In the genomic region with DNA sequence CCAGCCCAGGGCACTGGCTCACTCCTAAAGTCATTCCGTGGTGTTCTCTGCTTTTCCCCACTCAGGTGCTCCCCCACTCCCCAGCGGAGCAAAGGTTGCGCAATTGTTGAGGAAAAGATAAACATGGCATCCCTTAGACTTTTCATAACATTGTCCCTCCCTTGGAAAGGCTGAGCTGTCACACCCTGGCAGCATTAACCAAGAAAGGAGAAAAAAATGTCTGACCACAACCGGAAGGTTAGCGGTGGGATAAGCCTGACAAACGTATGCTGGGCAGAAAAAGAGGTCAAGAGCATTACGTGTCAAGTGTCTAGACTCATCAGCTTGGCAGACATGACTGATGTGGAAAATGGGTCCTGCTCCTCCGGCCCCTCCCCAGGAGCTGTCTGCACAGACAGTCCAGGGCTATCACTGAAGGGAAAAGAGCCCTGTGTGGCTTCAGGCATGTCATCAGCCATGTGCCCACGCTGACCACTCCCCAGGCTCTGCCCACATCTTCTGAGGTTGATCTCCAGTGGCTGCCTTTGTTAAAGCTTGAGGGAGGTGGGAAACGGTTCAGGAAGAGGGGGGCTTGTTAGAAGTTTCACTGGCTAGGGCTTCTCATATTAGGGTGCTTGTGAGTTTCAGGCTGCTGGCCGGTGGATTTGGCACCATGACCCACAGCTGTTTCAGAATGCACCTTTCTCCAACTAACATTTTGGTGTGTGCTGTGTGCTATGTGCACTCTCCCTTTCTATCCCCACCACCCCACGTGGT, we compare ENCODE assay signal across 11 cellular contexts. TPM values are rescaled to one million over a fixed set of nuclear protein-coding genes. Genes with fewer than 3 reads are reported as not detected.
DNase-seq lines count a peak whose midpoint lies in the region; ATAC-seq and TF ChIP-seq lines count a peak whose summit lies in the region.
"Had no signal": no experiment of that assay in that cellular context is flagged by ENCODE, and none has a peak within 500 bp of the region (broad histone marks: within the 10 kb centered on the region; RNA-seq: fewer than 3 reads in every experiment).

No MANE protein-coding gene starts in this region.

- no peak overlapping the region for H3K27ac Mint-ChIP-seq in activated T-cell treated with anti-CD3 and anti-CD28 coated beads, Interleukin-2, amount 50 U/mL, for 72 hours
- H3K27ac Mint-ChIP-seq in activated T-helper 17 cell treated with anti-CD3 and anti-CD28 coated beads, Interleukin-2, amount 50 U/mL, for 72 hours, result no peak overlapping the region
- H3K27ac Mint-ChIP-seq in WTC11, result no peak overlapping the region
- H3K27ac Mint-ChIP-seq: T-helper 1 cell treated with Interleukin-12 subunit alpha and Interleukin-12 subunit beta and Interleukin-4 antibody, amounts not matched to agents 30 μg/mL and 1 μg/mL, for 36 hours had no signal

- peak in 1 of 2 donors; percentile 12 for DNase-seq in activated T-cell treated with anti-CD3 and anti-CD28 coated beads, Interleukin-2, amount 50 U/mL, for 72 hours
- DNase-seq in activated T-cell treated with anti-CD3 and anti-CD28 coated beads for 4 hours (no peak), iris pigment epithelial cell (ENCODE audit: low read depth) (peak; percentile 80), stromal cell of bone marrow (ENCODE audit: low read depth) (peak; percentile 88), WTC11 (ENCODE audit: low spot score) (no peak), NCI-H510A (lab: John Stamatoyannopoulos, UW) (no peak)
- no peak for DNase-seq in stimulated activated CD4-positive, alpha-beta T cell treated with anti-CD3 and anti-CD28 coated beads, Interleukin-15, amount 100 ng/mL, for 24 hours
- DNase-seq: NCI-H446 had no signal

- CTCF ChIA-PET in WTC11 (lab: Charles Lee), result interaction anchor here (1.2 to 1.9 kb wide), 2 partner anchors 21 to 134 kb away, joined by 5 read pairs; no protein-coding TSS in a partner anchor

- POLR2A ChIA-PET in WTC11 (lab: Charles Lee), result no interaction called here

- TF ChIP-seq CTCF in WTC11 (IDR thresholded peaks at IDR 0.05), result no peak

- peaks cover 4 to 7% of the 10 kb centered on the region in 2 donors for H3K9me3 Mint-ChIP-seq in activated T-cell treated with anti-CD3 and anti-CD28 coated beads, Interleukin-2, amount 50 U/mL, for 72 hours
- H3K9me3 Mint-ChIP-seq in activated T-helper 17 cell treated with anti-CD3 and anti-CD28 coated beads, Interleukin-2, amount 50 U/mL, for 72 hours, result no peaks in the 10 kb centered on the region
- H3K9me3 Mint-ChIP-seq in WTC11, result peaks cover 14% of the 10 kb centered on the region

- H3K4me1 Mint-ChIP-seq in activated T-cell treated with anti-CD3 and anti-CD28 coated beads, Interleukin-2, amount 50 U/mL, for 72 hours (ENCODE audit: low read depth), result no peaks in the 10 kb centered on the region
- no peaks in the 10 kb centered on the region for H3K4me1 Mint-ChIP-seq in activated T-helper 17 cell treated with anti-CD3 and anti-CD28 coated beads, Interleukin-2, amount 50 U/mL, for 72 hours
- H3K4me1 Mint-ChIP-seq in WTC11, result peaks cover 14% of the 10 kb centered on the region

- H3K36me3 Mint-ChIP-seq in activated T-cell treated with anti-CD3 and anti-CD28 coated beads, Interleukin-2, amount 50 U/mL, for 72 hours (ENCODE audit: insufficient read depth in 2 of 2), result no peaks in the 10 kb centered on the region
- H3K36me3 Mint-ChIP-seq in activated T-helper 17 cell treated with anti-CD3 and anti-CD28 coated beads, Interleukin-2, amount 50 U/mL, for 72 hours (ENCODE audit: low read depth), result no peaks in the 10 kb centered on the region
- H3K36me3 Mint-ChIP-seq in WTC11, result peaks cover 6% of the 10 kb centered on the region; the same call in 1 of the 2 replicates

- peak; percentile 26 to 64 for ATAC-seq in activated T-cell treated with anti-CD3 and anti-CD28 coated beads, Interleukin-2, amount 50 U/mL, for 72 hours (replicated peaks in 1 of 2)
- ATAC-seq in activated T-helper 17 cell treated with anti-CD3 and anti-CD28 coated beads, Interleukin-2, amount 50 U/mL, for 72 hours (replicated peaks), result peak; percentile 71
- ATAC-seq in WTC11, result no peak

- peaks cover 7% of the 10 kb centered on the region for H3K27me3 Mint-ChIP-seq in activated T-cell treated with anti-CD3 and anti-CD28 coated beads, Interleukin-2, amount 50 U/mL, for 72 hours (ENCODE audit: low read depth)
- H3K27me3 Mint-ChIP-seq in activated T-helper 17 cell treated with anti-CD3 and anti-CD28 coated beads, Interleukin-2, amount 50 U/mL, for 72 hours, result peaks cover 4% of the 10 kb centered on the region
- H3K27me3 Mint-ChIP-seq in WTC11 (ENCODE audit: low read depth), result no peaks in the 10 kb centered on the region

- no peak overlapping the region for H3K4me3 Mint-ChIP-seq in activated T-cell treated with anti-CD3 and anti-CD28 coated beads, Interleukin-2, amount 50 U/mL, for 72 hours
- H3K4me3 Mint-ChIP-seq in activated T-helper 17 cell treated with anti-CD3 and anti-CD28 coated beads, Interleukin-2, amount 50 U/mL, for 72 hours, result no peak overlapping the region
- H3K4me3 Mint-ChIP-seq in WTC11, result no peak overlapping the region
- H3K4me3 Mint-ChIP-seq: T-helper 1 cell treated with Interleukin-12 subunit alpha and Interleukin-12 subunit beta and Interleukin-4 antibody, amounts not matched to agents 30 μg/mL and 1 μg/mL, for 36 hours had no signal

TF ChIP-seq in WTC11, 78 proteins besides CTCF, POLR2A, EP300 and RAD21:
- TF ChIP-seq KAT7 (CRISPR knock-in tag; IDR thresholded peaks at IDR 0.05; ENCODE audit: borderline replicate concordance) (no peak), ZNF425 (CRISPR knock-in tag; conservative IDR thresholded peaks at IDR 0.05) (no peak), ATF1 (CRISPR knock-in tag; IDR thresholded peaks at IDR 0.05) (no peak), ZNF317 (CRISPR knock-in tag; IDR thresholded peaks at IDR 0.05; ENCODE audit: borderline replicate concordance, low read depth) (no peak), ZSCAN18 (CRISPR knock-in tag; IDR thresholded peaks at IDR 0.05) (no peak), CREM (CRISPR knock-in tag; IDR thresholded peaks at IDR 0.05) (no peak)
- TF ChIP-seq, protein P1, sequence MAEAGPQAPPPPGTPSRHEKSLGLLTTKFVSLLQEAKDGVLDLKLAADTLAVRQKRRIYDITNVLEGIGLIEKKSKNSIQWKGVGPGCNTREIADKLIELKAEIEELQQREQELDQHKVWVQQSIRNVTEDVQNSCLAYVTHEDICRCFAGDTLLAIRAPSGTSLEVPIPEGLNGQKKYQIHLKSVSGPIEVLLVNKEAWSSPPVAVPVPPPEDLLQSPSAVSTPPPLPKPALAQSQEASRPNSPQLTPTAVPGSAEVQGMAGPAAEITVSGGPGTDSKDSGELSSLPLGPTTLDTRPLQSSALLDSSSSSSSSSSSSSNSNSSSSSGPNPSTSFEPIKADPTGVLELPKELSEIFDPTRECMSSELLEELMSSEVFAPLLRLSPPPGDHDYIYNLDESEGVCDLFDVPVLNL (CRISPR knock-in tag; IDR thresholded peaks at IDR 0.05; ENCODE audit: borderline replicate concordance, low read depth), result no peak
- TF ChIP-seq, protein P2, sequence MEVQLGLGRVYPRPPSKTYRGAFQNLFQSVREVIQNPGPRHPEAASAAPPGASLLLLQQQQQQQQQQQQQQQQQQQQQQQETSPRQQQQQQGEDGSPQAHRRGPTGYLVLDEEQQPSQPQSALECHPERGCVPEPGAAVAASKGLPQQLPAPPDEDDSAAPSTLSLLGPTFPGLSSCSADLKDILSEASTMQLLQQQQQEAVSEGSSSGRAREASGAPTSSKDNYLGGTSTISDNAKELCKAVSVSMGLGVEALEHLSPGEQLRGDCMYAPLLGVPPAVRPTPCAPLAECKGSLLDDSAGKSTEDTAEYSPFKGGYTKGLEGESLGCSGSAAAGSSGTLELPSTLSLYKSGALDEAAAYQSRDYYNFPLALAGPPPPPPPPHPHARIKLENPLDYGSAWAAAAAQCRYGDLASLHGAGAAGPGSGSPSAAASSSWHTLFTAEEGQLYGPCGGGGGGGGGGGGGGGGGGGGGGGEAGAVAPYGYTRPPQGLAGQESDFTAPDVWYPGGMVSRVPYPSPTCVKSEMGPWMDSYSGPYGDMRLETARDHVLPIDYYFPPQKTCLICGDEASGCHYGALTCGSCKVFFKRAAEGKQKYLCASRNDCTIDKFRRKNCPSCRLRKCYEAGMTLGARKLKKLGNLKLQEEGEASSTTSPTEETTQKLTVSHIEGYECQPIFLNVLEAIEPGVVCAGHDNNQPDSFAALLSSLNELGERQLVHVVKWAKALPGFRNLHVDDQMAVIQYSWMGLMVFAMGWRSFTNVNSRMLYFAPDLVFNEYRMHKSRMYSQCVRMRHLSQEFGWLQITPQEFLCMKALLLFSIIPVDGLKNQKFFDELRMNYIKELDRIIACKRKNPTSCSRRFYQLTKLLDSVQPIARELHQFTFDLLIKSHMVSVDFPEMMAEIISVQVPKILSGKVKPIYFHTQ (CRISPR knock-in tag; IDR thresholded peaks at IDR 0.05), result no peak

RNA-seq across cellular contexts. Expression of gene BTBD16, which starts 30.1 kb away (rescaled TPM):
- not detected for total RNA-seq in activated T-cell treated with anti-CD3 and anti-CD28 coated beads, Interleukin-2, amount 50 U/mL, for 72 hours
- not detected for total RNA-seq in activated T-helper 17 cell treated with anti-CD3 and anti-CD28 coated beads, Interleukin-2, amount 50 U/mL, for 72 hours
- total RNA-seq in WTC11 (2021), result not detected in 3 replicates
- total RNA-seq: A673 had no signal

Comparison
In these comparisons a context has a peak if more than half of its experiments do, and no peak if none do; other contexts are left out.
1. DNase-seq: peak in iris pigment epithelial cell (single experiment) and stromal cell of bone marrow (single experiment); none in activated T-cell treated with anti-CD3 and anti-CD28 coated beads for 4 hours (single experiment), WTC11 (single experiment), NCI-H510A (single experiment) and stimulated activated CD4-positive, alpha-beta T cell treated with anti-CD3 and anti-CD28 coated beads, Interleukin-15, amount 100 ng/mL, for 24 hours (single experiment).